9 cellular contexts compared by ENCODE assay signal in the genomic region with DNA sequence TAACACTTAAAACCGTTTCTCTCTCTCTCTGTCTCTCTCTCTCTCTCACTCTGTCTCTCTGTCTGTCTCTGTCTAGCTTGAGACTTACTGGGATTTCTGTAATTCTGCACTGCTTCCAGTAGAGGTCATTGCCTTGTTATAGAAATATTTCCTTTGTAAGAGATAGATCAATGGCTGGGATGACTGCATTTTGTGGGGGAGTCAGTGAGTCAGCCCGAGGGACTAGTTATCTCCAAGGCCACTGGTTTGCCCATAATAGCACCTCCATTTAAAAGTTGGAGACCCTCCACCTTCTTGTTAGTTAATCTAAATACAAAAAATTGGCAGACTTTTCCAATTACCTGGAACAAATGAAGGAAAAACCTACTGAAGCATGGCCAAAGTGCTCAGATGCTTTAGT.
DNase-seq lines count a peak whose midpoint lies in the region; ATAC-seq and TF ChIP-seq lines count a peak whose summit lies in the region.
"Had no signal": no experiment of that assay in that cellular context is flagged by ENCODE, and none has a peak within 500 bp of the region (broad histone marks: within the 10 kb centered on the region; RNA-seq: fewer than 3 reads in every experiment).

No MANE protein-coding gene starts in this region.

- H3K27me3 Mint-ChIP-seq in osteocyte (ENCODE audit: unreplicated experiment), result no peaks in the 10 kb centered on the region
- H3K27me3 Mint-ChIP-seq: dendritic cell treated with granulocyte-macrophage colony-stimulating factor and Interleukin-4, amounts not matched to agents 40 ng/mL and 50 ng/mL, for 4 days had no signal

- H3K4me2 ChIP-seq in MM.1S (ENCODE audit: low read depth, low read length), result no peak overlapping the region
- no peak overlapping the region for H3K4me2 ChIP-seq in mammary epithelial cell (ENCODE audit: insufficient read depth, low read depth, low read length)

- H3K27ac ChIP-seq in MM.1S (ENCODE audit: low read length) (no peak overlapping the region), mammary epithelial cell (ENCODE audit: insufficient read depth, low read depth, low read length) (no peak overlapping the region), transverse colon (no peak overlapping the region)

- H2AFZ ChIP-seq in MM.1S (ENCODE audit: low read length) (no peak overlapping the region), mammary epithelial cell (ENCODE audit: low read depth, low read length) (no peak overlapping the region)

- H3K9ac ChIP-seq in MM.1S (ENCODE audit: low read length) (no peak overlapping the region), mammary epithelial cell (ENCODE audit: insufficient read depth, low read length) (no peak overlapping the region)

- H3K9me3 ChIP-seq in MM.1S (replicated peaks; ENCODE audit: insufficient read depth, low read length), result no peaks in the 10 kb centered on the region
- no peaks in the 10 kb centered on the region for H3K9me3 ChIP-seq in mammary epithelial cell (replicated peaks; ENCODE audit: insufficient read depth, low read length)
- H3K9me3 ChIP-seq in transverse colon, result no peaks in the 10 kb centered on the region

- WGBS in mammary epithelial cell (ENCODE audit: low coverage, missing lambda C conversion rate), result 0% methylated on average over 2 of the region's 2 CpGs
- WGBS in transverse colon (ENCODE audit: low coverage in 1 of 2), 2 donors, result 0 to 27% methylated on average over 1 to 2 of the region's 2 CpGs

- dilution Hi-C loops in mammary epithelial cell (cut with HindIII; ENCODE audit: low sequenced_read_pairs), result no loop called here

- H3K27ac Mint-ChIP-seq in osteocyte (ENCODE audit: unreplicated experiment), result no peak overlapping the region
- H3K27ac Mint-ChIP-seq: dendritic cell treated with granulocyte-macrophage colony-stimulating factor and Interleukin-4, amounts not matched to agents 40 ng/mL and 50 ng/mL, for 4 days had no signal

- DNase-seq in stimulated activated CD4-positive, alpha-beta T cell treated with anti-CD3 and anti-CD28 coated beads, Interleukin-15, amount 100 ng/mL, for 24 hours, result peak; percentile 2
- no peak for DNase-seq in stimulated activated CD4-positive, alpha-beta T cell treated with anti-CD3 and anti-CD28 coated beads, Interleukin-2, amount 100 ng/mL, for 48 hours
- peak; percentile 58 for DNase-seq in MM.1S
- DNase-seq in mammary epithelial cell, result peak; percentile 41
- no peak for DNase-seq in osteocyte (ENCODE audit: extremely low spot score, unreplicated experiment)
- DNase-seq in effector CD4-positive, alpha-beta T cell, result no peak
- no peak for DNase-seq in transverse colon

- TF ChIP-seq CTCF in MM.1S (IDR thresholded peaks at IDR 0.05; ENCODE audit: low read length) (peak; percentile 56), mammary epithelial cell (conservative IDR thresholded peaks at IDR 0.05 in 1 of 2, IDR thresholded peaks at IDR 0.05 in 1 of 2; ENCODE audit: extremely low read depth in 1 of 2, insufficient read depth in 1 of 2, low read depth in 1 of 2, low read length in 2 of 2) (peak; percentile 61 to 68), osteocyte (IDR thresholded peaks at IDR 0.05) (peak; percentile 37), transverse colon (IDR thresholded peaks at IDR 0.05) (no peak)

- no peaks in the 10 kb centered on the region for H3K36me3 Mint-ChIP-seq in osteocyte (ENCODE audit: unreplicated experiment)

- in situ Hi-C loops in mammary epithelial cell (cut with MboI; ENCODE audit: low sequenced_read_pairs in 2 of 2), result loop anchor here in 1 of 2 donors (10.0 kb wide), 1 partner anchor 269 kb away; no protein-coding TSS in a partner anchor
- in situ Hi-C loops in transverse colon (cut with MboI; ENCODE audit: low pct_ligation_motif_present in 1 of 4, low pct_unique_long_range_greater_than_20kb in 1 of 4, low sequenced_read_pairs in 3 of 4), result no loop called here

- H3K4me1 Mint-ChIP-seq in osteocyte (ENCODE audit: unreplicated experiment), result no peaks in the 10 kb centered on the region

- peak; percentile 78 for ATAC-seq in HG02610 (IDR thresholded peaks at IDR 0.05; ENCODE audit: unreplicated experiment)

- H3K9me3 Mint-ChIP-seq in osteocyte (ENCODE audit: unreplicated experiment), result no peaks in the 10 kb centered on the region
- H3K9me3 Mint-ChIP-seq: dendritic cell treated with granulocyte-macrophage colony-stimulating factor and Interleukin-4, amounts not matched to agents 40 ng/mL and 50 ng/mL, for 4 days had no signal

- intact Hi-C loops in mammary epithelial cell (cut with micrococcal nuclease), result loop anchor here (2.0 to 5.0 kb wide), 4 partner anchors 131 to 837 kb away; a partner anchor contains a TSS
- intact Hi-C loops in transverse colon (cut with DNase I; ENCODE audit: low total_unique reads), result no loop called here

- no peaks in the 10 kb centered on the region for H3K79me2 ChIP-seq in MM.1S (ENCODE audit: low read length)
- no peaks in the 10 kb centered on the region for H3K79me2 ChIP-seq in mammary epithelial cell (ENCODE audit: insufficient read depth, low read length)

- no TSS peak for BruUV-seq in mammary epithelial cell (replicated peaks; lab: Mats Ljungman, UMichigan)

- TF ChIP-seq POLR2A in transverse colon (IDR thresholded peaks at IDR 0.05), result no peak

- H3K4me1 ChIP-seq in MM.1S (ENCODE audit: low read length) (no peaks in the 10 kb centered on the region), mammary epithelial cell (ENCODE audit: insufficient read depth, low read length) (peaks cover 16% of the 10 kb centered on the region), transverse colon (no peaks in the 10 kb centered on the region)

- H3K4me3 Mint-ChIP-seq in osteocyte (ENCODE audit: unreplicated experiment), result no peak overlapping the region
- H3K4me3 Mint-ChIP-seq: dendritic cell treated with granulocyte-macrophage colony-stimulating factor and Interleukin-4, amounts not matched to agents 40 ng/mL and 50 ng/mL, for 4 days had no signal

- TF ChIP-seq EP300 in transverse colon (IDR thresholded peaks at IDR 0.05; ENCODE audit: low read depth), result no peak

- H3K9me2 ChIP-seq in MM.1S (replicated peaks; ENCODE audit: insufficient read depth, low read length), result no peaks in the 10 kb centered on the region

- H4K20me1 ChIP-seq in MM.1S (ENCODE audit: insufficient read depth, low read length), result no peaks in the 10 kb centered on the region
- H4K20me1 ChIP-seq in mammary epithelial cell (ENCODE audit: insufficient read depth, low read length), result no peaks in the 10 kb centered on the region

- no peaks in the 10 kb centered on the region for H3F3A ChIP-seq in MM.1S (ENCODE audit: insufficient read depth, low read length)

- no peaks in the 10 kb centered on the region for H3K36me3 ChIP-seq in MM.1S (replicated peaks; ENCODE audit: insufficient read depth, low read length)
- H3K36me3 ChIP-seq in mammary epithelial cell (ENCODE audit: insufficient read depth, low read length), result no peaks in the 10 kb centered on the region
- no peaks in the 10 kb centered on the region for H3K36me3 ChIP-seq in transverse colon

- H3K27me3 ChIP-seq in MM.1S (replicated peaks; ENCODE audit: insufficient read depth, low read length) (no peaks in the 10 kb centered on the region), mammary epithelial cell (ENCODE audit: insufficient read depth, low read length) (no peaks in the 10 kb centered on the region), transverse colon (no peaks in the 10 kb centered on the region)

- H3K4me3 ChIP-seq in MM.1S (ENCODE audit: low read length), result no peak overlapping the region
- H3K4me3 ChIP-seq in mammary epithelial cell (replicated peaks in 1 of 3; ENCODE audit: insufficient read depth in 1 of 3, low read depth in 2 of 3, low read length in 3 of 3), result no peak overlapping the region
- H3K4me3 ChIP-seq in transverse colon, result no peak overlapping the region

- CTCF ChIA-PET in mammary epithelial cell (lab: Charles Lee; ENCODE audit: low non-redundant PET), result interaction anchor here (0.6 kb wide), 2 partner anchors 95 to 251 kb away, joined by 3 to 5 read pairs; no protein-coding TSS in a partner anchor

Comparison
In these comparisons a context has a peak if more than half of its experiments do, and no peak if none do; other contexts are left out.
1. DNase-seq: peak in stimulated activated CD4-positive, alpha-beta T cell treated with anti-CD3 and anti-CD28 coated beads, Interleukin-15, amount 100 ng/mL, for 24 hours (single experiment), MM.1S (single experiment) and mammary epithelial cell (single experiment); none in stimulated activated CD4-positive, alpha-beta T cell treated with anti-CD3 and anti-CD28 coated beads, Interleukin-2, amount 100 ng/mL, for 48 hours (0 of 2), osteocyte (single experiment), effector CD4-positive, alpha-beta T cell (single experiment) and transverse colon (single experiment).
2. CTCF ChIP-seq: peak in MM.1S (single experiment), mammary epithelial cell (2 of 2) and osteocyte (single experiment); none in transverse colon (0 of 5).